8 cellular contexts compared by ENCODE assay signal in the genomic region with DNA sequence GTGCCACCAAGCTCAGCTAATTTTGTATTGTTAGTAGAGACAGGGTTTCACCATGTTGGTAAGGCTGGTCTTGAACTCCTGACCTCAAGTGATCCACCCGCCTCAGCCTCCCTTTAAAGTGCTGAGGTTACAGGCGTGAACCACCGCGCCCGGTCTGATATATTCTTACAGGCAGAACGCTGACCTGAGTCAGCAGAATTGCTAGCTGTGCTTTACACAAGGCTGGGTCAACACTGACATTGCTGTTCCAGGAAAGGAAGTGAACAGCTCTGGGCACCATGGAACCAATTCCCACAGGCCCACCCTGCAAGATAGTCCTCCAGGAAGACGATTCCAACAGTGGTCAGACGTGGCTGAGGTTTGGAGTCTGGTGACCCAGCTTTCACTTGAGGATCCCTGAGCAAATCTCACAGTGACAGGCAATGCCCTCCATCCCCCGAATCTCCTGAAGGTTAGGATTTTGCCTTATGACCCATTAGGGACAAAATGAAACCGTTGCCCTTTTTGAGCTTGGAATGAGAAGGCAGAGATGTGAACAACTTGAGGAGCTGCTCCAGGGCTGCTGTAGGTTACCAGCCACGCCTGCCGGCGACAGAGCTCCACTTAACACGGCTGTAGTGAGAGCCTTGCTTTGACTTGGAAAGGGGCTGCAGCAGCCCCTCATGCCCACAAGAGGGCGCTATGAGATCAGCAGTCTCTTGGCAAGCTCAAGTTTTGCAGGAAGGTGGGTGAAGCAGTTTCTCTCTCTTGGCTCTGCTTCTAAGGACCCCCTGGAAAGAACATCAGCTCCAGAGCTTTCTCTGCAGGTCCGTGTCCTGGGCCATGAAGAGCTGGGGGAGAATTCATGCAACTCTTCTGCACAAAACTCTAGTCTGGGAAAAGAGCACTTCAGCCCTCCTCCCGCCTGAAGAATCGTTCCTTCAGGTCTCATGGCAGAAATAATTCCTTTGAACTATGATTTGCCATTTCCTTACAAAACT.
DNase-seq lines count a peak whose midpoint lies in the region; ATAC-seq and TF ChIP-seq lines count a peak whose summit lies in the region.

No MANE protein-coding gene starts in this region.

- CTCF ChIA-PET in activated CD4-positive, alpha-beta memory T cell treated with anti-CD3 and anti-CD28 coated beads for 36 hours (lab: Charles Lee), result interaction anchor here (0.6 to 7.5 kb wide), 56 partner anchors 8 to 957 kb away, joined by 3 to 100 read pairs (median 4); partner anchors contain the start of gene SENP2

- H3K4me1 Mint-ChIP-seq in activated CD4-positive, alpha-beta memory T cell treated with anti-CD3 and anti-CD28 coated beads for 36 hours (ENCODE audit: low read depth), result no peaks in the 10 kb centered on the region

- no peak for ATAC-seq in HG02623 (IDR thresholded peaks at IDR 0.05; ENCODE audit: unreplicated experiment)

- no peaks in the 10 kb centered on the region for H3K9me3 Mint-ChIP-seq in activated CD4-positive, alpha-beta memory T cell treated with anti-CD3 and anti-CD28 coated beads for 36 hours

- no peaks in the 10 kb centered on the region for H3K36me3 Mint-ChIP-seq in activated CD4-positive, alpha-beta memory T cell treated with anti-CD3 and anti-CD28 coated beads for 36 hours

- H3K4me3 Mint-ChIP-seq in activated CD4-positive, alpha-beta memory T cell treated with anti-CD3 and anti-CD28 coated beads for 36 hours, result no peak overlapping the region

- H3K27me3 Mint-ChIP-seq in activated CD4-positive, alpha-beta memory T cell treated with anti-CD3 and anti-CD28 coated beads for 36 hours, result peaks cover 12% of the 10 kb centered on the region

- peak; percentile 80 for DNase-seq in HK-2 (ENCODE audit: unreplicated experiment)
- DNase-seq in NCI-H748 treated with DMSO at 0.1 percent for 48 hours (lab: John Stamatoyannopoulos, UW), result peak; percentile 25
- DNase-seq in activated CD4-positive, alpha-beta memory T cell treated with anti-CD3 and anti-CD28 coated beads for 36 hours, result peak; percentile 79
- peak; percentile 18 for DNase-seq in effector CD8-positive, alpha-beta T cell (lab: John Stamatoyannopoulos, UW)
- DNase-seq in medulla oblongata (ENCODE audit: extremely low spot score), result peak; percentile 85
- peak; percentile 48 to 61 (median 51) for DNase-seq in stimulated activated CD4-positive, alpha-beta T cell treated with anti-CD3 and anti-CD28 coated beads, TNF-alpha, amount 100 ng/mL, for 48 hours (ENCODE audit: low read depth in 3 of 3)

- TF ChIP-seq CTCF in GM12872 (IDR thresholded peaks at IDR 0.05; ENCODE audit: insufficient read depth, low read depth, low read length), result peak; percentile 100

- H3K27ac Mint-ChIP-seq in activated CD4-positive, alpha-beta memory T cell treated with anti-CD3 and anti-CD28 coated beads for 36 hours, result no peak overlapping the region

- intact Hi-C loops in activated CD4-positive, alpha-beta memory T cell treated with anti-CD3 and anti-CD28 coated beads for 36 hours (cut with micrococcal nuclease), result loop anchor here (1.0 kb wide), 1 partner anchor 108 kb away; no protein-coding TSS in a partner anchor

- POLR2A ChIA-PET in activated CD4-positive, alpha-beta memory T cell treated with anti-CD3 and anti-CD28 coated beads for 36 hours (lab: Charles Lee), result no interaction called here

Comparison
In these comparisons a context has a peak if more than half of its experiments do, and no peak if none do; other contexts are left out.
1. DNase-seq: peak in every context shown above with its lines; median percentile 85 in medulla oblongata; 80 in HK-2; 79 in activated CD4-positive, alpha-beta memory T cell treated with anti-CD3 and anti-CD28 coated beads for 36 hours; 51 in stimulated activated CD4-positive, alpha-beta T cell treated with anti-CD3 and anti-CD28 coated beads, TNF-alpha, amount 100 ng/mL, for 48 hours; 25 in NCI-H748 treated with DMSO at 0.1 percent for 48 hours; 18 in effector CD8-positive, alpha-beta T cell.